Comparison of ENCODE assay signal across 5 cellular contexts in genomic region chrX:117628381-117628780, GRCh38.
"Had no signal": no experiment of that assay in that cellular context is flagged by ENCODE, and none has a peak within 500 bp of the region (broad histone marks: within the 10 kb centered on the region; RNA-seq: fewer than 3 reads in every experiment).

No MANE protein-coding gene starts in this region.

- H3K27ac ChIP-seq: HL-60 had no signal

- H3K4me3 ChIP-seq: K562 had no signal

- ATAC-seq: K562 had no signal

- FAIRE-seq: HTR-8/SVneo, K562 had no signal

- DNase-seq: IMR-90, KBM-7 had no signal
